Comparison of ENCODE assay signal across 1 cellular context in the genomic region with DNA sequence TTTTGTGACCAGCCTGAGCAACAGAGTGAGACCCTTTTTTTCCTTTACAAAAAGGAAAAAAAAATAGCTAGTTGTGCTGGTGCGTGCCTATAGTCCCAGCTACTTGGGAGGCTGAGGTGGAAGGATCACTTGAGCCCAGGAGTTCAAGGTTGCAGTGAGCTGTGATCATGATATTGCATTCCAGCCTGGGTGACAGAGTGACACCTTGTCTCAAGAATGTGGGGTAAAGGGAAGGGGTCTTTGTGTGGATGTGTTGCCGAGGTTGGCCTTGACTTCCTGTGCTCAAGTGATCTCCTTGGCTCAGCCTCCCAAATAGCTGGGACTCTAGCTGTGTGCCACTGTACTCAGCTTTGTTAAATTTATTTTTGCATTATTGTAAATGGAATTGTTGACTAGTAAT.
TF ChIP-seq lines count a peak whose summit lies in the region.

No MANE protein-coding gene starts in this region.

TF ChIP-seq in HepG2, 621 proteins besides CTCF, POLR2A, EP300 and RAD21 (continued from another document and continues in another):
- no peak for TF ChIP-seq GABPB1 (CRISPR knock-in tag; IDR thresholded peaks at IDR 0.05)
- TF ChIP-seq, protein P1, sequence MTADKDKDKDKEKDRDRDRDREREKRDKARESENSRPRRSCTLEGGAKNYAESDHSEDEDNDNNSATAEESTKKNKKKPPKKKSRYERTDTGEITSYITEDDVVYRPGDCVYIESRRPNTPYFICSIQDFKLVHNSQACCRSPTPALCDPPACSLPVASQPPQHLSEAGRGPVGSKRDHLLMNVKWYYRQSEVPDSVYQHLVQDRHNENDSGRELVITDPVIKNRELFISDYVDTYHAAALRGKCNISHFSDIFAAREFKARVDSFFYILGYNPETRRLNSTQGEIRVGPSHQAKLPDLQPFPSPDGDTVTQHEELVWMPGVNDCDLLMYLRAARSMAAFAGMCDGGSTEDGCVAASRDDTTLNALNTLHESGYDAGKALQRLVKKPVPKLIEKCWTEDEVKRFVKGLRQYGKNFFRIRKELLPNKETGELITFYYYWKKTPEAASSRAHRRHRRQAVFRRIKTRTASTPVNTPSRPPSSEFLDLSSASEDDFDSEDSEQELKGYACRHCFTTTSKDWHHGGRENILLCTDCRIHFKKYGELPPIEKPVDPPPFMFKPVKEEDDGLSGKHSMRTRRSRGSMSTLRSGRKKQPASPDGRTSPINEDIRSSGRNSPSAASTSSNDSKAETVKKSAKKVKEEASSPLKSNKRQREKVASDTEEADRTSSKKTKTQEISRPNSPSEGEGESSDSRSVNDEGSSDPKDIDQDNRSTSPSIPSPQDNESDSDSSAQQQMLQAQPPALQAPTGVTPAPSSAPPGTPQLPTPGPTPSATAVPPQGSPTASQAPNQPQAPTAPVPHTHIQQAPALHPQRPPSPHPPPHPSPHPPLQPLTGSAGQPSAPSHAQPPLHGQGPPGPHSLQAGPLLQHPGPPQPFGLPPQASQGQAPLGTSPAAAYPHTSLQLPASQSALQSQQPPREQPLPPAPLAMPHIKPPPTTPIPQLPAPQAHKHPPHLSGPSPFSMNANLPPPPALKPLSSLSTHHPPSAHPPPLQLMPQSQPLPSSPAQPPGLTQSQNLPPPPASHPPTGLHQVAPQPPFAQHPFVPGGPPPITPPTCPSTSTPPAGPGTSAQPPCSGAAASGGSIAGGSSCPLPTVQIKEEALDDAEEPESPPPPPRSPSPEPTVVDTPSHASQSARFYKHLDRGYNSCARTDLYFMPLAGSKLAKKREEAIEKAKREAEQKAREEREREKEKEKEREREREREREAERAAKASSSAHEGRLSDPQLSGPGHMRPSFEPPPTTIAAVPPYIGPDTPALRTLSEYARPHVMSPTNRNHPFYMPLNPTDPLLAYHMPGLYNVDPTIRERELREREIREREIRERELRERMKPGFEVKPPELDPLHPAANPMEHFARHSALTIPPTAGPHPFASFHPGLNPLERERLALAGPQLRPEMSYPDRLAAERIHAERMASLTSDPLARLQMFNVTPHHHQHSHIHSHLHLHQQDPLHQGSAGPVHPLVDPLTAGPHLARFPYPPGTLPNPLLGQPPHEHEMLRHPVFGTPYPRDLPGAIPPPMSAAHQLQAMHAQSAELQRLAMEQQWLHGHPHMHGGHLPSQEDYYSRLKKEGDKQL (CRISPR knock-in tag; IDR thresholded peaks at IDR 0.05; ENCODE audit: low read depth), result no peak
- TF ChIP-seq KMT2B (CRISPR knock-in tag; IDR thresholded peaks at IDR 0.05), result no peak
- TF ChIP-seq GATA4 (IDR thresholded peaks at IDR 0.05; ENCODE audit: borderline replicate concordance, low read depth), result no peak
- TF ChIP-seq MTA1 (CRISPR knock-in tag; IDR thresholded peaks at IDR 0.05; ENCODE audit: borderline replicate concordance), result no peak
- no peak for TF ChIP-seq HMGA1 (CRISPR knock-in tag; conservative IDR thresholded peaks at IDR 0.05)
- TF ChIP-seq ZNF75D (CRISPR knock-in tag; IDR thresholded peaks at IDR 0.05; ENCODE audit: borderline replicate concordance), result no peak
- TF ChIP-seq, protein P2, sequence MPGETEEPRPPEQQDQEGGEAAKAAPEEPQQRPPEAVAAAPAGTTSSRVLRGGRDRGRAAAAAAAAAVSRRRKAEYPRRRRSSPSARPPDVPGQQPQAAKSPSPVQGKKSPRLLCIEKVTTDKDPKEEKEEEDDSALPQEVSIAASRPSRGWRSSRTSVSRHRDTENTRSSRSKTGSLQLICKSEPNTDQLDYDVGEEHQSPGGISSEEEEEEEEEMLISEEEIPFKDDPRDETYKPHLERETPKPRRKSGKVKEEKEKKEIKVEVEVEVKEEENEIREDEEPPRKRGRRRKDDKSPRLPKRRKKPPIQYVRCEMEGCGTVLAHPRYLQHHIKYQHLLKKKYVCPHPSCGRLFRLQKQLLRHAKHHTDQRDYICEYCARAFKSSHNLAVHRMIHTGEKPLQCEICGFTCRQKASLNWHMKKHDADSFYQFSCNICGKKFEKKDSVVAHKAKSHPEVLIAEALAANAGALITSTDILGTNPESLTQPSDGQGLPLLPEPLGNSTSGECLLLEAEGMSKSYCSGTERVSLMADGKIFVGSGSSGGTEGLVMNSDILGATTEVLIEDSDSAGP (CRISPR knock-in tag; IDR thresholded peaks at IDR 0.05; ENCODE audit: borderline replicate concordance), result no peak
- no peak for TF ChIP-seq ZNF749 (CRISPR knock-in tag; IDR thresholded peaks at IDR 0.05; ENCODE audit: borderline replicate concordance)
- no peak for TF ChIP-seq KDM3A (CRISPR knock-in tag; IDR thresholded peaks at IDR 0.05; ENCODE audit: low read depth)
- no peak for TF ChIP-seq KLF16 (CRISPR knock-in tag; IDR thresholded peaks at IDR 0.05)
- no peak for TF ChIP-seq TBX3 (IDR thresholded peaks at IDR 0.05; ENCODE audit: borderline replicate concordance)
- TF ChIP-seq ATF1 (CRISPR knock-in tag; IDR thresholded peaks at IDR 0.05), result no peak
- no peak for TF ChIP-seq SRF (IDR thresholded peaks at IDR 0.05; ENCODE audit: low read depth, low read length)
- no peak for TF ChIP-seq MATR3 (CRISPR knock-in tag; IDR thresholded peaks at IDR 0.05)
- TF ChIP-seq ZFP36 (IDR thresholded peaks at IDR 0.05; ENCODE audit: borderline replicate concordance, low read depth, low read length, partially characterized antibody), result no peak
- TF ChIP-seq ZNF724P (CRISPR knock-in tag; IDR thresholded peaks at IDR 0.05; ENCODE audit: borderline replicate concordance), result no peak
- peak; percentile 31; the same call in 1 of the 2 replicates for TF ChIP-seq HDAC2 (CRISPR knock-in tag; IDR thresholded peaks at IDR 0.05)
- TF ChIP-seq, protein P3, sequence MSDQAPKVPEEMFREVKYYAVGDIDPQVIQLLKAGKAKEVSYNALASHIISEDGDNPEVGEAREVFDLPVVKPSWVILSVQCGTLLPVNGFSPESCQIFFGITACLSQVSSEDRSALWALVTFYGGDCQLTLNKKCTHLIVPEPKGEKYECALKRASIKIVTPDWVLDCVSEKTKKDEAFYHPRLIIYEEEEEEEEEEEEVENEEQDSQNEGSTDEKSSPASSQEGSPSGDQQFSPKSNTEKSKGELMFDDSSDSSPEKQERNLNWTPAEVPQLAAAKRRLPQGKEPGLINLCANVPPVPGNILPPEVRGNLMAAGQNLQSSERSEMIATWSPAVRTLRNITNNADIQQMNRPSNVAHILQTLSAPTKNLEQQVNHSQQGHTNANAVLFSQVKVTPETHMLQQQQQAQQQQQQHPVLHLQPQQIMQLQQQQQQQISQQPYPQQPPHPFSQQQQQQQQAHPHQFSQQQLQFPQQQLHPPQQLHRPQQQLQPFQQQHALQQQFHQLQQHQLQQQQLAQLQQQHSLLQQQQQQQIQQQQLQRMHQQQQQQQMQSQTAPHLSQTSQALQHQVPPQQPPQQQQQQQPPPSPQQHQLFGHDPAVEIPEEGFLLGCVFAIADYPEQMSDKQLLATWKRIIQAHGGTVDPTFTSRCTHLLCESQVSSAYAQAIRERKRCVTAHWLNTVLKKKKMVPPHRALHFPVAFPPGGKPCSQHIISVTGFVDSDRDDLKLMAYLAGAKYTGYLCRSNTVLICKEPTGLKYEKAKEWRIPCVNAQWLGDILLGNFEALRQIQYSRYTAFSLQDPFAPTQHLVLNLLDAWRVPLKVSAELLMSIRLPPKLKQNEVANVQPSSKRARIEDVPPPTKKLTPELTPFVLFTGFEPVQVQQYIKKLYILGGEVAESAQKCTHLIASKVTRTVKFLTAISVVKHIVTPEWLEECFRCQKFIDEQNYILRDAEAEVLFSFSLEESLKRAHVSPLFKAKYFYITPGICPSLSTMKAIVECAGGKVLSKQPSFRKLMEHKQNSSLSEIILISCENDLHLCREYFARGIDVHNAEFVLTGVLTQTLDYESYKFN (CRISPR knock-in tag; conservative IDR thresholded peaks at IDR 0.05), result peak; percentile 58
- TF ChIP-seq GATAD2A (CRISPR knock-in tag; IDR thresholded peaks at IDR 0.05), result no peak
- TF ChIP-seq, protein P4, sequence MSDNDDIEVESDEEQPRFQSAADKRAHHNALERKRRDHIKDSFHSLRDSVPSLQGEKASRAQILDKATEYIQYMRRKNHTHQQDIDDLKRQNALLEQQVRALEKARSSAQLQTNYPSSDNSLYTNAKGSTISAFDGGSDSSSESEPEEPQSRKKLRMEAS (IDR thresholded peaks at IDR 0.05), result no peak
- TF ChIP-seq, protein P5, sequence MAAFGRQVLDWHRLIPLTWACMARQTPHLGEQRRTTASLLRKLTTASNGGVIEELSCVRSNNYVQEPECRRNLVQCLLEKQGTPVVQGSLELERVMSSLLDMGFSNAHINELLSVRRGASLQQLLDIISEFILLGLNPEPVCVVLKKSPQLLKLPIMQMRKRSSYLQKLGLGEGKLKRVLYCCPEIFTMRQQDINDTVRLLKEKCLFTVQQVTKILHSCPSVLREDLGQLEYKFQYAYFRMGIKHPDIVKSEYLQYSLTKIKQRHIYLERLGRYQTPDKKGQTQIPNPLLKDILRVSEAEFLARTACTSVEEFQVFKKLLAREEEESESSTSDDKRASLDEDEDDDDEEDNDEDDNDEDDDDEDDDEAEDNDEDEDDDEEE (CRISPR knock-in tag; IDR thresholded peaks at IDR 0.05), result no peak
- TF ChIP-seq HNF4A (CRISPR knock-in tag; IDR thresholded peaks at IDR 0.05), result peak; percentile 45
- no peak for TF ChIP-seq ZNF34 (CRISPR knock-in tag; IDR thresholded peaks at IDR 0.05; ENCODE audit: borderline replicate concordance)
- TF ChIP-seq ZNF605 (CRISPR knock-in tag; IDR thresholded peaks at IDR 0.05), result no peak
- TF ChIP-seq DMAP1 (CRISPR knock-in tag; IDR thresholded peaks at IDR 0.05), result no peak
- TF ChIP-seq, protein P6, sequence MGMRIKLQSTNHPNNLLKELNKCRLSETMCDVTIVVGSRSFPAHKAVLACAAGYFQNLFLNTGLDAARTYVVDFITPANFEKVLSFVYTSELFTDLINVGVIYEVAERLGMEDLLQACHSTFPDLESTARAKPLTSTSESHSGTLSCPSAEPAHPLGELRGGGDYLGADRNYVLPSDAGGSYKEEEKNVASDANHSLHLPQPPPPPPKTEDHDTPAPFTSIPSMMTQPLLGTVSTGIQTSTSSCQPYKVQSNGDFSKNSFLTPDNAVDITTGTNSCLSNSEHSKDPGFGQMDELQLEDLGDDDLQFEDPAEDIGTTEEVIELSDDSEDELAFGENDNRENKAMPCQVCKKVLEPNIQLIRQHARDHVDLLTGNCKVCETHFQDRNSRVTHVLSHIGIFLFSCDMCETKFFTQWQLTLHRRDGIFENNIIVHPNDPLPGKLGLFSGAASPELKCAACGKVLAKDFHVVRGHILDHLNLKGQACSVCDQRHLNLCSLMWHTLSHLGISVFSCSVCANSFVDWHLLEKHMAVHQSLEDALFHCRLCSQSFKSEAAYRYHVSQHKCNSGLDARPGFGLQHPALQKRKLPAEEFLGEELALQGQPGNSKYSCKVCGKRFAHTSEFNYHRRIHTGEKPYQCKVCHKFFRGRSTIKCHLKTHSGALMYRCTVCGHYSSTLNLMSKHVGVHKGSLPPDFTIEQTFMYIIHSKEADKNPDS (CRISPR knock-in tag; IDR thresholded peaks at IDR 0.05), result no peak
- no peak for TF ChIP-seq ZNF598 (CRISPR knock-in tag; IDR thresholded peaks at IDR 0.05; ENCODE audit: borderline replicate concordance)
- TF ChIP-seq ZNF569 (CRISPR knock-in tag; IDR thresholded peaks at IDR 0.05; ENCODE audit: borderline replicate concordance), result no peak
- no peak for TF ChIP-seq RFX1 (IDR thresholded peaks at IDR 0.05)
- TF ChIP-seq, protein P7, sequence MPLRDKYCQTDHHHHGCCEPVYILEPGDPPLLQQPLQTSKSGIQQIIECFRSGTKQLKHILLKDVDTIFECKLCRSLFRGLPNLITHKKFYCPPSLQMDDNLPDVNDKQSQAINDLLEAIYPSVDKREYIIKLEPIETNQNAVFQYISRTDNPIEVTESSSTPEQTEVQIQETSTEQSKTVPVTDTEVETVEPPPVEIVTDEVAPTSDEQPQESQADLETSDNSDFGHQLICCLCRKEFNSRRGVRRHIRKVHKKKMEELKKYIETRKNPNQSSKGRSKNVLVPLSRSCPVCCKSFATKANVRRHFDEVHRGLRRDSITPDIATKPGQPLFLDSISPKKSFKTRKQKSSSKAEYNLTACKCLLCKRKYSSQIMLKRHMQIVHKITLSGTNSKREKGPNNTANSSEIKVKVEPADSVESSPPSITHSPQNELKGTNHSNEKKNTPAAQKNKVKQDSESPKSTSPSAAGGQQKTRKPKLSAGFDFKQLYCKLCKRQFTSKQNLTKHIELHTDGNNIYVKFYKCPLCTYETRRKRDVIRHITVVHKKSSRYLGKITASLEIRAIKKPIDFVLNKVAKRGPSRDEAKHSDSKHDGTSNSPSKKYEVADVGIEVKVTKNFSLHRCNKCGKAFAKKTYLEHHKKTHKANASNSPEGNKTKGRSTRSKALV (CRISPR knock-in tag; IDR thresholded peaks at IDR 0.05), result no peak
- TF ChIP-seq SAFB2 (CRISPR knock-in tag; IDR thresholded peaks at IDR 0.05; ENCODE audit: borderline replicate concordance, low read depth), result no peak
- peak; percentile 84 for TF ChIP-seq SALL1 (CRISPR knock-in tag; IDR thresholded peaks at IDR 0.05)
- no peak for TF ChIP-seq SRY (CRISPR knock-in tag; IDR thresholded peaks at IDR 0.05)
- no peak for TF ChIP-seq ZBTB8A (CRISPR knock-in tag; IDR thresholded peaks at IDR 0.05; ENCODE audit: borderline replicate concordance, low read depth)
- TF ChIP-seq ZBTB38 (CRISPR knock-in tag; IDR thresholded peaks at IDR 0.05), result peak; percentile 49; the same call in 1 of the 2 replicates
- no peak for TF ChIP-seq ZNF543 (CRISPR knock-in tag; IDR thresholded peaks at IDR 0.05)
- no peak for TF ChIP-seq RELA (CRISPR knock-in tag; IDR thresholded peaks at IDR 0.05)
- TF ChIP-seq, protein P8, sequence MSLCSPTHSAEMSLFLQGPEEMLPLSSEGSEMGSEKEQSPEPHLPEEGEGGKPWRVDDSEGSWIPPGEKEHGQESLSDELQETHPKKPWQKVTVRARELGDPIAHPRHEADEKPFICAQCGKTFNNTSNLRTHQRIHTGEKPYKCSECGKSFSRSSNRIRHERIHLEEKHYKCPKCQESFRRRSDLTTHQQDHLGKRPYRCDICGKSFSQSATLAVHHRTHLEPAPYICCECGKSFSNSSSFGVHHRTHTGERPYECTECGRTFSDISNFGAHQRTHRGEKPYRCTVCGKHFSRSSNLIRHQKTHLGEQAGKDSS (CRISPR knock-in tag; IDR thresholded peaks at IDR 0.05; ENCODE audit: borderline replicate concordance, low read depth), result no peak
- TF ChIP-seq, protein P9, sequence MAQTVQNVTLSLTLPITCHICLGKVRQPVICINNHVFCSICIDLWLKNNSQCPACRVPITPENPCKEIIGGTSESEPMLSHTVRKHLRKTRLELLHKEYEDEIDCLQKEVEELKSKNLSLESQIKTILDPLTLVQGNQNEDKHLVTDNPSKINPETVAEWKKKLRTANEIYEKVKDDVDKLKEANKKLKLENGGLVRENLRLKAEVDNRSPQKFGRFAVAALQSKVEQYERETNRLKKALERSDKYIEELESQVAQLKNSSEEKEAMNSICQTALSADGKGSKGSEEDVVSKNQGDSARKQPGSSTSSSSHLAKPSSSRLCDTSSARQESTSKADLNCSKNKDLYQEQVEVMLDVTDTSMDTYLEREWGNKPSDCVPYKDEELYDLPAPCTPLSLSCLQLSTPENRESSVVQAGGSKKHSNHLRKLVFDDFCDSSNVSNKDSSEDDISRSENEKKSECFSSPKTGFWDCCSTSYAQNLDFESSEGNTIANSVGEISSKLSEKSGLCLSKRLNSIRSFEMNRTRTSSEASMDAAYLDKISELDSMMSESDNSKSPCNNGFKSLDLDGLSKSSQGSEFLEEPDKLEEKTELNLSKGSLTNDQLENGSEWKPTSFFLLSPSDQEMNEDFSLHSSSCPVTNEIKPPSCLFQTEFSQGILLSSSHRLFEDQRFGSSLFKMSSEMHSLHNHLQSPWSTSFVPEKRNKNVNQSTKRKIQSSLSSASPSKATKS (CRISPR knock-in tag; IDR thresholded peaks at IDR 0.05), result no peak
- TF ChIP-seq U2AF2 (IDR thresholded peaks at IDR 0.05; ENCODE audit: low read depth, low read length), result no peak
- no peak for TF ChIP-seq TBX2 (CRISPR knock-in tag; IDR thresholded peaks at IDR 0.05; ENCODE audit: borderline replicate concordance)
- no peak for TF ChIP-seq ZSCAN29 (CRISPR knock-in tag; conservative IDR thresholded peaks at IDR 0.05)
- TF ChIP-seq ZMYM3 (CRISPR knock-in tag; IDR thresholded peaks at IDR 0.05), result peak; percentile 38; the same call in 1 of the 2 replicates
- no peak for TF ChIP-seq HDAC6 (IDR thresholded peaks at IDR 0.05; ENCODE audit: low read depth, low read length)
- TF ChIP-seq GFI1 (CRISPR knock-in tag; IDR thresholded peaks at IDR 0.05; ENCODE audit: borderline replicate concordance), result no peak
- TF ChIP-seq MAFG (CRISPR knock-in tag; IDR thresholded peaks at IDR 0.05), result no peak
